In the genomic region with DNA sequence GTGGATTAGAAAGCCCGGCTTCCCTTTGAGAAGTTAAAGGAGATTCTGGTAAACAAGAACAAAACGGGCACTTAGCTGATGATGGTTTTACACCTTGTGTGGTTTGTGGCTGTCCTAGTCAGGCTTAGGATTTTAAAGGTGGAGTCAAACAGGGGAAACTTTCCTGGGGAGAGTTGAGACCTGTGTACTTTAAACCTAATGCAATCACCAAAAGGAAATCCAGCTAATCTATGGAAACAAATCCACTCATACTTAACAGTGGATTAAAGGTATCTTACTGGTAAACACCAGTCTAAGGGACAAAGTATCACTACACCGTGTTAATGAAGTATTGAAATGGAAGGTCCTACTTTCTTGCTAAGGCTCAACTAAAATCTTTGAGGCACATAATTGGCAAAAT, we compare ENCODE assay signal across 23 cellular contexts.
DNase-seq lines count a peak whose midpoint lies in the region; ATAC-seq, FAIRE-seq and TF ChIP-seq lines count a peak whose summit lies in the region.
"Had no signal": no experiment of that assay in that cellular context is flagged by ENCODE, and none has a peak within 500 bp of the region (broad histone marks: within the 10 kb centered on the region; RNA-seq: fewer than 3 reads in every experiment).

No MANE protein-coding gene starts in this region.

- no peaks in the 10 kb centered on the region for H3K27me3 Mint-ChIP-seq in dendritic cell treated with granulocyte-macrophage colony-stimulating factor and Interleukin-4, amounts not matched to agents 40 ng/mL and 50 ng/mL, for 4 days

- 56 to 77% methylated on average over 2 to 3 of the region's 3 CpGs for WGBS in transverse colon (ENCODE audit: low coverage in 1 of 2), 2 donors

- H3K4me3 Mint-ChIP-seq in dendritic cell treated with granulocyte-macrophage colony-stimulating factor and Interleukin-4, amounts not matched to agents 40 ng/mL and 50 ng/mL, for 4 days, result peak overlapping the region; percentile 64
- H3K4me3 Mint-ChIP-seq: B cell had no signal

- no peak overlapping the region for H3K27ac Mint-ChIP-seq in dendritic cell treated with granulocyte-macrophage colony-stimulating factor and Interleukin-4, amounts not matched to agents 40 ng/mL and 50 ng/mL, for 4 days
- H3K27ac Mint-ChIP-seq: B cell had no signal

- peaks cover 11% of the 10 kb centered on the region for H3K36me3 Mint-ChIP-seq in dendritic cell treated with granulocyte-macrophage colony-stimulating factor and Interleukin-4, amounts not matched to agents 40 ng/mL and 50 ng/mL, for 4 days (ENCODE audit: low read depth)

- H3K9me3 Mint-ChIP-seq in dendritic cell treated with granulocyte-macrophage colony-stimulating factor and Interleukin-4, amounts not matched to agents 40 ng/mL and 50 ng/mL, for 4 days, result no peaks in the 10 kb centered on the region

- H3K4me1 Mint-ChIP-seq in dendritic cell treated with granulocyte-macrophage colony-stimulating factor and Interleukin-4, amounts not matched to agents 40 ng/mL and 50 ng/mL, for 4 days (ENCODE audit: low read depth), result peaks cover 72% of the 10 kb centered on the region

- ATAC-seq in mucosa of descending colon, result peak; percentile 62
- no peak for ATAC-seq in GM18505 (IDR thresholded peaks at IDR 0.05; ENCODE audit: unreplicated experiment)
- ATAC-seq in GM21423 (IDR thresholded peaks at IDR 0.05; ENCODE audit: unreplicated experiment), result no peak
- ATAC-seq: GM12878, HCT116 had no signal

- in situ Hi-C loops in transverse colon (cut with MboI; ENCODE audit: low pct_ligation_motif_present in 1 of 4, low pct_unique_long_range_greater_than_20kb in 1 of 4, low sequenced_read_pairs in 3 of 4), result loop anchor here in 1 of 4 donors (25.0 kb wide), 2 partner anchors 98 to 152 kb away; a partner anchor contains a TSS

- H3K4me1 ChIP-seq in mucosa of descending colon (ENCODE audit: low read depth) (peaks cover 22% of the 10 kb centered on the region), transverse colon (peaks cover 0 to 47% (median 26%) of the 10 kb centered on the region in 4 donors)
- H3K4me1 ChIP-seq: SJCRH30 had no signal

- no peaks in the 10 kb centered on the region for H3K36me3 ChIP-seq in mucosa of descending colon (ENCODE audit: low read depth)
- no peaks in the 10 kb centered on the region for H3K36me3 ChIP-seq in transverse colon
- H3K36me3 ChIP-seq: SJCRH30 had no signal

- H3K27me3 ChIP-seq in transverse colon, result no peaks in the 10 kb centered on the region
- H3K27me3 ChIP-seq: SJCRH30 had no signal

- H3K4me3 ChIP-seq in mucosa of descending colon (no peak overlapping the region), transverse colon (no peak overlapping the region)
- H3K4me3 ChIP-seq: GM12878, SJCRH30 had no signal

- H3K27ac ChIP-seq in transverse colon, result peak overlapping the region; percentile 6 to 77 (median 72)
- H3K27ac ChIP-seq: SJCRH30 had no signal

- DNase-seq in H54 (ENCODE audit: insufficient read length, low spot score) (no peak), mucosa of descending colon (no peak), transverse colon (no peak), NCI-H187 (lab: John Stamatoyannopoulos, UW) (no peak)
- DNase-seq: DND-41, GOT3, KG1, NCI-H1105, NCI-H2081, NCI-H2171, NCI-H345, NCI-H524, NCI-H774, SJCRH30 had no signal

- intact Hi-C loops in dendritic cell treated with granulocyte-macrophage colony-stimulating factor and Interleukin-4, amounts not matched to agents 40 ng/mL and 50 ng/mL, for 4 days (cut with micrococcal nuclease), result no loop called here
- intact Hi-C loops in mucosa of descending colon (cut with DNase I, micrococcal nuclease) (no loop called here), transverse colon (cut with DNase I; ENCODE audit: low total_unique reads) (no loop called here)

- peak; percentile 50 for FAIRE-seq in H54 (lab: Jason Lieb, UNC)
- FAIRE-seq: A204.1, GM12878, HTR-8/SVneo, RCC 7860 had no signal

- TF ChIP-seq EP300 in transverse colon (IDR thresholded peaks at IDR 0.05; ENCODE audit: low read depth), result no peak

- no peak for TF ChIP-seq POLR2A in H54 (IDR thresholded peaks at IDR 0.05; ENCODE audit: low read depth, low read length)
- TF ChIP-seq POLR2A in transverse colon (IDR thresholded peaks at IDR 0.05), result no peak
- TF ChIP-seq POLR2A in GM18505 (IDR thresholded peaks at IDR 0.05; ENCODE audit: borderline replicate concordance, extremely low read depth, insufficient read depth, insufficient read length), result no peak

- H3K9me3 ChIP-seq in mucosa of descending colon (no peaks in the 10 kb centered on the region), transverse colon (no peaks in the 10 kb centered on the region)
- H3K9me3 ChIP-seq: SJCRH30 had no signal

- TF ChIP-seq CTCF in mucosa of descending colon (IDR thresholded peaks at IDR 0.05) (no peak), transverse colon (IDR thresholded peaks at IDR 0.05) (no peak)
